27 cellular contexts compared by ENCODE assay signal in genomic region chr7:6154542-6155404, GRCh38.
"Had no signal": no experiment of that assay in that cellular context is flagged by ENCODE, and none has a peak within 500 bp of the region (broad histone marks: within the 10 kb centered on the region; RNA-seq: fewer than 3 reads in every experiment).

No MANE protein-coding gene starts in this region.

- DNase-seq: activated CD4-positive, alpha-beta T cell treated with anti-CD3 and anti-CD28 coated beads, Interleukin-2, amount 50 U/mL, for 48 hours; activated gamma-delta T cell treated with Interleukin-2 at 50 U/mL for 16 hours; activated T-cell treated with anti-CD3 and anti-CD28 coated beads, Interleukin-2, amount 50 U/mL, for 48 hours; colonic mucosa; erythroblast; foreskin keratinocyte; mammary epithelial cell; psoas muscle; SIG-M5; stimulated activated CD4-positive, alpha-beta T cell treated with anti-CD3 and anti-CD28 coated beads, Interleukin-4, amount 100 ng/mL, for 24 hours; T-helper 1 cell; T-helper 9 cell had no signal

- H3K4me3 Mint-ChIP-seq: activated naive CD4-positive, alpha-beta T cell treated with anti-CD3 and anti-CD28 coated beads, Interleukin-2, amount 50 U/mL, for 24 hours; central memory CD8-positive, alpha-beta T cell; mesothelial cell of epicardium; nephron; stimulated activated naive CD8-positive, alpha-beta T cell treated with anti-CD3 and anti-CD28 coated beads, Interleukin-15, Interleukin-2, amounts not matched to agents 100 ng/mL and 50 ng/mL, for 24 hours; type B pancreatic cell had no signal

- FAIRE-seq: endometrium, kidney, pancreas had no signal

- H3K4me1 ChIP-seq: colonic mucosa, foreskin keratinocyte, pancreas, psoas muscle, suprapubic skin had no signal

- H3K27me3 ChIP-seq: adrenal gland, ascending aorta, colonic mucosa, foreskin keratinocyte, neutrophil, pancreas, right atrium auricular region, suprapubic skin had no signal

- H3K4me3 ChIP-seq: adrenal gland, ascending aorta, colonic mucosa, pancreas, psoas muscle, right atrium auricular region, suprapubic skin had no signal

- H3K9me3 ChIP-seq: adrenal gland, ascending aorta, colonic mucosa, neutrophil, pancreas, psoas muscle, right atrium auricular region, suprapubic skin had no signal

- H3K27ac ChIP-seq: ascending aorta, colonic mucosa, foreskin keratinocyte, neutrophil, pancreas, psoas muscle, right atrium auricular region, suprapubic skin had no signal

- H3K9me3 Mint-ChIP-seq: activated naive CD4-positive, alpha-beta T cell treated with anti-CD3 and anti-CD28 coated beads, Interleukin-2, amount 50 U/mL, for 24 hours; central memory CD8-positive, alpha-beta T cell; mesothelial cell of epicardium; nephron; stimulated activated naive CD8-positive, alpha-beta T cell treated with anti-CD3 and anti-CD28 coated beads, Interleukin-15, Interleukin-2, amounts not matched to agents 100 ng/mL and 50 ng/mL, for 24 hours; type B pancreatic cell had no signal

- H3K27ac Mint-ChIP-seq: activated naive CD4-positive, alpha-beta T cell treated with anti-CD3 and anti-CD28 coated beads, Interleukin-2, amount 50 U/mL, for 24 hours; mesothelial cell of epicardium; nephron; stimulated activated naive CD8-positive, alpha-beta T cell treated with anti-CD3 and anti-CD28 coated beads, Interleukin-15, Interleukin-2, amounts not matched to agents 100 ng/mL and 50 ng/mL, for 24 hours; type B pancreatic cell had no signal

- ATAC-seq: foreskin keratinocyte, left lobe of liver, pancreas, psoas muscle had no signal

- H3K4me1 Mint-ChIP-seq: activated naive CD4-positive, alpha-beta T cell treated with anti-CD3 and anti-CD28 coated beads, Interleukin-2, amount 50 U/mL, for 24 hours; central memory CD8-positive, alpha-beta T cell; mesothelial cell of epicardium had no signal

- H3K36me3 ChIP-seq: colonic mucosa had no signal

- H3K27me3 Mint-ChIP-seq: activated naive CD4-positive, alpha-beta T cell treated with anti-CD3 and anti-CD28 coated beads, Interleukin-2, amount 50 U/mL, for 24 hours; central memory CD8-positive, alpha-beta T cell; stimulated activated naive CD8-positive, alpha-beta T cell treated with anti-CD3 and anti-CD28 coated beads, Interleukin-15, Interleukin-2, amounts not matched to agents 100 ng/mL and 50 ng/mL, for 24 hours; type B pancreatic cell had no signal
